ENCODE assay signal across 18 cellular contexts in genomic region chr18:27198036-27198435, GRCh38. TPM values are rescaled to one million over a fixed set of nuclear protein-coding genes. Genes with fewer than 3 reads are reported as not detected.
DNase-seq lines count a peak whose midpoint lies in the region; ATAC-seq, FAIRE-seq and TF ChIP-seq lines count a peak whose summit lies in the region.
"Had no signal": no experiment of that assay in that cellular context is flagged by ENCODE, and none has a peak within 500 bp of the region (broad histone marks: within the 10 kb centered on the region; RNA-seq: fewer than 3 reads in every experiment).

No MANE protein-coding gene starts in this region.

- H3K27ac Mint-ChIP-seq in Caco-2 (ENCODE audit: unreplicated experiment) = no peak overlapping the region
- H3K27ac Mint-ChIP-seq: CD8-positive, alpha-beta memory T cell; H9 had no signal

- FAIRE-seq in HepG2 (lab: Jason Lieb, UNC) (peak; percentile 46), small intestine (lab: Jason Lieb, UNC) (no peak)
- FAIRE-seq: GM12878, GM18507 had no signal

- no peak overlapping the region for H2AFZ ChIP-seq in HepG2 (ENCODE audit: low read length)

- BruUV-seq in Caco-2 (replicated peaks; lab: Mats Ljungman, UMichigan) (no TSS peak), HepG2 (replicated peaks; lab: Mats Ljungman, UMichigan) (no TSS peak)

- no peak for TF ChIP-seq POLR2A in HepG2 (IDR thresholded peaks at IDR 0.05; ENCODE audit: insufficient read depth in 1 of 2, low read depth in 2 of 2, low read length in 2 of 2)

- POLR2A ChIA-PET in Caco-2 (lab: Charles Lee) (no interaction called here), HepG2 (lab: Yijun Ruan, JAX) (no interaction called here)

- TF ChIP-seq CTCF in Caco-2 (IDR thresholded peaks at IDR 0.05; ENCODE audit: insufficient read depth in 1 of 2, low read depth in 1 of 2, low read length in 1 of 2, severe bottlenecking in 1 of 2, unreplicated experiment in 1 of 2) (no peak), HepG2 (CRISPR knock-in tag; IDR thresholded peaks at IDR 0.05) (no peak), psoas muscle (IDR thresholded peaks at IDR 0.05) (no peak)

- H2BK15ac ChIP-seq in mesendoderm (replicated peaks; ENCODE audit: low read depth) = no peak overlapping the region

- no peak overlapping the region for H3K23ac ChIP-seq in mesendoderm (ENCODE audit: low read length)

- H3K18ac ChIP-seq in mesendoderm (ENCODE audit: low read length) = no peak overlapping the region

- H3K4me2 ChIP-seq in HepG2 (ENCODE audit: low read depth, low read length) (0 out of 2 replicates have a peak overlapping the region, but pooled peaks have one; percentile 29), mesendoderm (ENCODE audit: low read length) (no peak overlapping the region)
- H3K4me2 ChIP-seq: BLaER1 had no signal

- H3K27me3 Mint-ChIP-seq in Caco-2 (ENCODE audit: insufficient read depth, unreplicated experiment) = no peaks in the 10 kb centered on the region
- H3K27me3 Mint-ChIP-seq: CD8-positive, alpha-beta memory T cell had no signal

- TF ChIP-seq RAD21 in HepG2 (CRISPR knock-in tag; IDR thresholded peaks at IDR 0.05) = no peak

- CTCF ChIA-PET in Caco-2 (lab: Charles Lee) (no interaction called here), HepG2 (lab: Yijun Ruan, JAX; ENCODE audit: low intra/inter-chr PET ratio, low total read pairs) (no interaction called here)

- no peak overlapping the region for H2BK5ac ChIP-seq in mesendoderm (ENCODE audit: low read length)

- H2BK120ac ChIP-seq in mesendoderm (ENCODE audit: low read depth, low read length) = no peak overlapping the region

- H3K9me3 Mint-ChIP-seq in Caco-2 (ENCODE audit: unreplicated experiment) = no peaks in the 10 kb centered on the region
- H3K9me3 Mint-ChIP-seq: H9 had no signal

- no peak for TF ChIP-seq EP300 in HepG2 (IDR thresholded peaks at IDR 0.05; ENCODE audit: low read depth in 2 of 2, low read length in 2 of 2)
- TF ChIP-seq EP300 in HepG2 (CRISPR knock-in tag; IDR thresholded peaks at IDR 0.05; ENCODE audit: borderline replicate concordance) = no peak

- H2AK5ac ChIP-seq in mesendoderm (ENCODE audit: low read length) = no peak overlapping the region

- intact Hi-C loops in Caco-2 (cut with micrococcal nuclease; ENCODE audit: unreplicated experiment) = loop anchor here (1.0 kb wide), 4 partner anchors 13 to 137 kb away; partner anchors contain the start of gene CHST9
- intact Hi-C loops in HepG2 (cut with micrococcal nuclease; ENCODE audit: unreplicated experiment) = no loop called here
- intact Hi-C loops in psoas muscle (cut with DNase I) = no loop called here

- peaks cover 5% of the 10 kb centered on the region for H3K36me3 Mint-ChIP-seq in Caco-2 (ENCODE audit: insufficient read depth, unreplicated experiment)
- H3K36me3 Mint-ChIP-seq: CD8-positive, alpha-beta memory T cell had no signal

- H3K79me1 ChIP-seq in mesendoderm (ENCODE audit: low read length) = no peaks in the 10 kb centered on the region

- H3K4ac ChIP-seq in mesendoderm (ENCODE audit: low read depth, low read length) = no peak overlapping the region

- DNase-seq in Caco-2 (peak; percentile 45 to 60), NCI-H146 treated with DMSO at 0.1 percent for 48 hours (lab: John Stamatoyannopoulos, UW; ENCODE audit: unreplicated experiment) (peak; percentile 34), HepG2 (ENCODE audit: low spot score) (peak; percentile 66), small intestine (peak; percentile 74), psoas muscle (no peak), mesendoderm (no peak), cerebellar cortex (ENCODE audit: low spot score) (no peak)
- DNase-seq: 8988T; AML-193; Calu3; CD8-positive, alpha-beta memory T cell; DMS 273 treated with DMSO at 0.1 percent for 48 hours; GOT3; H9 had no signal

- H3K27me3 ChIP-seq in Caco-2 (replicated peaks; ENCODE audit: control insufficient read depth, insufficient read depth, low read length) = no peaks in the 10 kb centered on the region
- no peaks in the 10 kb centered on the region; a peak in 1 of 5 replicates for H3K27me3 ChIP-seq in HepG2 (ENCODE audit: control insufficient read depth in 1 of 2, insufficient read depth in 2 of 2, low read length in 2 of 2)
- no peaks in the 10 kb centered on the region for H3K27me3 ChIP-seq in small intestine (ENCODE audit: control insufficient read depth in 2 of 2, insufficient read depth in 2 of 2, low read length in 2 of 2)
- no peaks in the 10 kb centered on the region for H3K27me3 ChIP-seq in psoas muscle (ENCODE audit: insufficient read depth in 3 of 3, low read length in 2 of 3)
- H3K27me3 ChIP-seq in mesendoderm (ENCODE audit: insufficient read depth, low read length, poor library complexity) = no peaks in the 10 kb centered on the region
- H3K27me3 ChIP-seq: BLaER1 had no signal

- no peaks in the 10 kb centered on the region for H4K20me1 ChIP-seq in HepG2 (ENCODE audit: insufficient read depth, low read length)
- H4K20me1 ChIP-seq: BLaER1 had no signal

- H3K4me1 Mint-ChIP-seq in Caco-2 (ENCODE audit: low read depth, unreplicated experiment) = peaks cover 18% of the 10 kb centered on the region
- H3K4me1 Mint-ChIP-seq: CD8-positive, alpha-beta memory T cell had no signal

- H3K4me3 ChIP-seq in Caco-2 (ENCODE audit: low read depth, low read length) (no peak overlapping the region), HepG2 (replicated peaks in 1 of 3; ENCODE audit: insufficient read depth in 1 of 3, low read depth in 2 of 3, low read length in 3 of 3) (no peak overlapping the region; a peak in 1 of 6 replicates), small intestine (ENCODE audit: low read depth in 1 of 2, low read length in 2 of 2) (no peak overlapping the region), psoas muscle (no peak overlapping the region), mesendoderm (ENCODE audit: low read length) (no peak overlapping the region)
- H3K4me3 ChIP-seq: BLaER1, GM12878 had no signal

- no peak overlapping the region for H4K8ac ChIP-seq in mesendoderm (ENCODE audit: low read depth, low read length)

- no peaks in the 10 kb centered on the region for H3K36me3 ChIP-seq in Caco-2 (ENCODE audit: control insufficient read depth, insufficient read depth, low read length)
- no peaks in the 10 kb centered on the region for H3K36me3 ChIP-seq in HepG2 (replicated peaks in 1 of 2; ENCODE audit: control insufficient read depth in 1 of 2, insufficient read depth in 2 of 2, low read length in 2 of 2)
- no peaks in the 10 kb centered on the region for H3K36me3 ChIP-seq in small intestine (ENCODE audit: control insufficient read depth in 2 of 2, insufficient read depth in 2 of 2, low read length in 2 of 2)
- no peaks in the 10 kb centered on the region for H3K36me3 ChIP-seq in psoas muscle (ENCODE audit: insufficient read depth in 1 of 2, low read depth in 1 of 2)
- no peaks in the 10 kb centered on the region for H3K36me3 ChIP-seq in mesendoderm (ENCODE audit: control insufficient read depth, insufficient read depth, low read length)
- H3K36me3 ChIP-seq: BLaER1 had no signal

- in situ Hi-C loops in HepG2 (cut with HindIII; ENCODE audit: extremely low pct_ligation_motif_present, low pct_unique_long_range_greater_than_20kb) = no loop called here

- no peak overlapping the region for H4K5ac ChIP-seq in mesendoderm (ENCODE audit: low read length)

- no peak overlapping the region for H3K9ac ChIP-seq in HepG2 (ENCODE audit: insufficient read depth, low read depth, low read length)
- no peak overlapping the region for H3K9ac ChIP-seq in mesendoderm (ENCODE audit: low read length)
- H3K9ac ChIP-seq: BLaER1 had no signal

- H3K4me3 Mint-ChIP-seq in Caco-2 (ENCODE audit: unreplicated experiment) = no peak overlapping the region
- H3K4me3 Mint-ChIP-seq: CD8-positive, alpha-beta memory T cell; H9 had no signal

- ATAC-seq in HepG2 (peak; percentile 90), psoas muscle (no peak)
- ATAC-seq: GM12878 had no signal

- H3K27ac ChIP-seq in HepG2 (ENCODE audit: extremely low read length, insufficient read depth, low read length) (no peak overlapping the region), small intestine (ENCODE audit: low read depth in 1 of 2, low read length in 1 of 2) (no peak overlapping the region), psoas muscle (no peak overlapping the region), mesendoderm (ENCODE audit: low read depth, low read length) (no peak overlapping the region)
- H3K27ac ChIP-seq: BLaER1 had no signal

- H3K4me1 ChIP-seq in Caco-2 (peaks cover 19% of the 10 kb centered on the region), HepG2 (ENCODE audit: insufficient read depth, low read length) (peaks cover 17% of the 10 kb centered on the region), small intestine (ENCODE audit: control insufficient read depth in 2 of 2, insufficient read depth in 1 of 2, low read depth in 1 of 2, low read length in 1 of 2) (peaks cover 0 to 2% of the 10 kb centered on the region in 2 donors), psoas muscle (no peaks in the 10 kb centered on the region), mesendoderm (ENCODE audit: control insufficient read depth, low read depth, low read length) (no peaks in the 10 kb centered on the region)
- H3K4me1 ChIP-seq: BLaER1 had no signal

- H3K56ac ChIP-seq in mesendoderm (ENCODE audit: low read length) = no peak overlapping the region

- no peaks in the 10 kb centered on the region for H3K79me2 ChIP-seq in HepG2 (ENCODE audit: insufficient read depth, low read length)
- H3K79me2 ChIP-seq in mesendoderm (ENCODE audit: control insufficient read depth, insufficient read depth, low read length) = no peaks in the 10 kb centered on the region

- WGBS in HepG2 (ENCODE audit: low lambda C conversion rate) = 2% methylated on average over 3 of the region's 3 CpGs
- WGBS in small intestine, 3 donors = 5 to 40% (median 23%) methylated on average over 3 of the region's 3 CpGs
- WGBS in psoas muscle, 3 donors = 79 to 84% (median 80%) methylated on average over 3 of the region's 3 CpGs
- WGBS in mesendoderm (ENCODE audit: extremely low coverage, insufficient coverage, low lambda C conversion rate) = no CpG with 5 or more reads among the region's 3 CpGs

- H3K9me3 ChIP-seq in Caco-2 (no peaks in the 10 kb centered on the region), HepG2 (ENCODE audit: low read length) (no peaks in the 10 kb centered on the region), small intestine (ENCODE audit: control insufficient read depth, low read depth) (no peaks in the 10 kb centered on the region), psoas muscle (no peaks in the 10 kb centered on the region)
- H3K9me3 ChIP-seq: BLaER1 had no signal

RNA-seq across cellular contexts. Expression of gene CHST9, which starts 12.9 kb away (rescaled TPM):
- 20.6 and 26.5 TPM in 2 replicates for total RNA-seq in Caco-2 (2022)
- total RNA-seq in HepG2 (2016; rRNA removed; fragmentation: Illumina TruSeq; extraction: Trizol) = 7.5 and 9.6 TPM in 2 replicates
- 1.2 and 1.8 TPM in 2 replicates for total RNA-seq in HepG2 (2016; cell fraction: cytosol; rRNA removed; fragmentation: Illumina TruSeq; extraction: Trizol; ENCODE audit: low read depth)
- 8.3 and 8.4 TPM in 2 replicates for total RNA-seq in HepG2 (2016; cell fraction: insoluble cytoplasmic fraction; rRNA removed; fragmentation: Illumina TruSeq; extraction: Trizol)
- 3.3 and 4.1 TPM in 2 replicates for total RNA-seq in HepG2 (2016; cell fraction: membrane; rRNA removed; fragmentation: Illumina TruSeq; extraction: Trizol)
- total RNA-seq in HepG2 (2016; cell fraction: nucleus; rRNA removed; fragmentation: Illumina TruSeq; extraction: Trizol) = 13.6 and 15.2 TPM in 2 replicates
- 1.7 and 3.2 TPM in 2 replicates for polyA plus RNA-seq in HepG2 (2011; rRNA removed)
- polyA plus RNA-seq in HepG2 (2011; cell fraction: cytosol; rRNA removed) = 1.0 and 1.4 TPM in 2 replicates
- 0.84 and 1.2 TPM in 2 replicates for polyA plus RNA-seq in HepG2 (2011; cell fraction: nucleus; rRNA removed)
- 1.8 and 2.1 TPM in 2 replicates for polyA plus RNA-seq in HepG2 (2012)
- polyA plus RNA-seq in HepG2 (2016; cell fraction: cytosol; fragmentation: Illumina TruSeq; extraction: Trizol; ENCODE audit: low read depth) = 0.31 and 0.55 TPM in 2 replicates
- 6.3 and 6.5 TPM in 2 replicates for polyA plus RNA-seq in HepG2 (2016; cell fraction: insoluble cytoplasmic fraction; fragmentation: Illumina TruSeq; extraction: Trizol; ENCODE audit: low read depth)
- polyA plus RNA-seq in HepG2 (2016; cell fraction: membrane; fragmentation: Illumina TruSeq; extraction: Trizol; ENCODE audit: low read depth) = 1.2 and 1.4 TPM in 2 replicates
- 8.5 and 8.6 TPM in 2 replicates for polyA plus RNA-seq in HepG2 (2016; cell fraction: nucleus; fragmentation: Illumina TruSeq; extraction: Trizol; ENCODE audit: insufficient read depth, low read depth)
- 1.3 TPM in 1 of 2 replicates, not detected in the other for polyA minus RNA-seq in HepG2 (2011; rRNA and poly(A)+ RNA removed; ENCODE audit: low replicate concordance)
- 2.3 and 4.1 TPM in 2 replicates for polyA minus RNA-seq in HepG2 (2011; cell fraction: cytosol; rRNA and poly(A)+ RNA removed)
- 8.1 TPM in 2 replicates for polyA minus RNA-seq in HepG2 (2011; cell fraction: nucleus; rRNA and poly(A)+ RNA removed)
- under 1 TPM in 2 of 3 donors, not detected in 1; 0.07 to 0.27 TPM for polyA plus RNA-seq in small intestine
- under 1 TPM in 3 of 4 donors, not detected in 1; 0.07 to 0.11 (median 0.08) TPM for total RNA-seq in psoas muscle
- polyA plus RNA-seq in psoas muscle = under 1 TPM in 2 of 3 donors, not detected in 1; under 0.01 to 0.03 TPM
- polyA plus RNA-seq in mesendoderm (2013, experiment 1 of 2) = 11.0 TPM
- 11.0 TPM for polyA plus RNA-seq in mesendoderm (2013, experiment 2 of 2)
- total RNA-seq: CD8-positive, alpha-beta memory T cell; GM12878; HT-29 had no signal
- polyA plus RNA-seq: CD8-positive, alpha-beta memory T cell had no signal

Comparison
In these comparisons a context has a peak if more than half of its experiments do, and no peak if none do; other contexts are left out.
1. DNase-seq: peak in Caco-2 (2 of 2), NCI-H146 treated with DMSO at 0.1 percent for 48 hours (single experiment), HepG2 (single experiment) and small intestine (single experiment); none in psoas muscle (0 of 2), mesendoderm (single experiment) and cerebellar cortex (single experiment).